In the genomic region with DNA sequence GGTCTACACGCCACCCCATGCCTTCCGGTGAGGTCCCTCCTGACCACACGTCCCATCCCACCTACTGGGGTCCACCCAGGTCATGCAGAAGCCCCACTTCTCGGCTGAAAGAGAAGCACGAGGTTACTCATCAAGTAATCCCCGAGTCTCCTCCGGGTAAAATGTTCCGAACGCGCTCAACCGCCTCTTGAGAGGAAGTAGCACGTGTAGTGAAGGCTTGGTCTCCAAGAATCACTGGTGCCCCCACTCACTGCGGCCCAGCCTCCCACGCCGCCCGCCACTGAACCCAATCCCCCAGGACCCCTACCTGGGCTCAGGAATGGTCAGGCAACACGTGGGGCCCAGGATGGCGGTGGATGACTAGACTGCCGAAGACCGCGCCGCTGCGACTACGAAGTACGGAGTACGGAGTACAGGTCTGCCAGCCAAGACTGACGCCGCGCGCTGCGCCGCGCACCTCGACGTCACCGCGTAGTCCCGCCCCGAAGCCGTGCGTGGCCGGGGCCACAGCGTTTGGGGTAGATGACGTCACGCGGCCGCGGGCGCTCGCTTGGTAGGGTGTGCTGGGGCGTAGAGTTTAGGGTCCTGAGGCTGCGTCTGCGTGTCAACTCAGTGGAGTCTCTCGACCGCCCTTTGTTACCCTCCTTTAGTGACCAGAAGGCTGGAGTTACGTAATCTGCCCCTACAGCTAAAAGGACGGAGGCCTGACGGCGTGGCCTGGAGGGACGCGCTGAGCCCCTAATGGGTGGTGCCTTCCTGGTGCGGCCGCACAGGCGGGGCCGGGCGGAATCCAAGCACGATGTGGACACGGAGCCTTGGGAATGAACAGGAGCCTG, we compare ENCODE assay signal across 8 cellular contexts. TPM values are rescaled to one million over a fixed set of nuclear protein-coding genes. Genes with fewer than 3 reads are reported as not detected.
DNase-seq lines count a peak whose midpoint lies in the region; ATAC-seq and TF ChIP-seq lines count a peak whose summit lies in the region.

No MANE protein-coding gene starts in this region.

- TF ChIP-seq POLR2A in ovary (IDR thresholded peaks at IDR 0.05) (peak; percentile 99), thyroid gland (IDR thresholded peaks at IDR 0.05) (peak in 1 of 2 donors; percentile 91)

- peak overlapping the region; percentile 99 for H3K4me3 Mint-ChIP-seq in activated naive CD8-positive, alpha-beta T cell treated with anti-CD3 and anti-CD28 coated beads for 36 hours

- 0 to 2% (median 1%) methylated on average over 49 to 68 of the region's 68 CpGs for WGBS in ovary, 3 donors
- 3% methylated on average over 19 to 34 of the region's 68 CpGs for WGBS in thyroid gland, 2 donors

- H3K4me1 ChIP-seq in ovary (ENCODE audit: insufficient read depth) = no peaks in the 10 kb centered on the region
- H3K4me1 ChIP-seq in thyroid gland = peaks cover 11 to 54% of the 10 kb centered on the region in 2 donors

- H3K9me3 Mint-ChIP-seq in activated naive CD8-positive, alpha-beta T cell treated with anti-CD3 and anti-CD28 coated beads for 36 hours = no peaks in the 10 kb centered on the region

- H3K27me3 Mint-ChIP-seq in activated naive CD8-positive, alpha-beta T cell treated with anti-CD3 and anti-CD28 coated beads for 36 hours = peaks cover 7% of the 10 kb centered on the region

- H3K4me1 Mint-ChIP-seq in activated naive CD8-positive, alpha-beta T cell treated with anti-CD3 and anti-CD28 coated beads for 36 hours = peaks cover 57% of the 10 kb centered on the region

- H3K27me3 ChIP-seq in ovary = no peaks in the 10 kb centered on the region
- H3K27me3 ChIP-seq in thyroid gland = no peaks in the 10 kb centered on the region

- peak; percentile 82 for DNase-seq in GM04504 (ENCODE audit: low read depth)
- DNase-seq in HFF-Myc (ENCODE audit: extremely low read depth, low read depth) = peak; percentile 82
- peak; percentile 95 for DNase-seq in MV-4-11 (lab: John Stamatoyannopoulos, UW)
- peak; percentile 98 for DNase-seq in activated naive CD8-positive, alpha-beta T cell treated with anti-CD3 and anti-CD28 coated beads for 36 hours
- DNase-seq in Right ventricle myocardium inferior (ENCODE audit: missing footprints) = peak; percentile 98
- peak; percentile 92 to 97 (median 96) for DNase-seq in ovary
- peak; percentile 91 for DNase-seq in thyroid gland

- peak overlapping the region; percentile 100 for H3K27ac Mint-ChIP-seq in activated naive CD8-positive, alpha-beta T cell treated with anti-CD3 and anti-CD28 coated beads for 36 hours

- H3K27ac ChIP-seq in ovary (peak overlapping the region; percentile 78 to 95), thyroid gland (peak overlapping the region; percentile 88 to 92 (median 91))

- TF ChIP-seq CTCF in HFF-Myc (IDR thresholded peaks at IDR 0.05; ENCODE audit: low read depth, low read length, missing control alignments) (no peak), ovary (IDR thresholded peaks at IDR 0.05) (peak in 2 of 3 donors; percentile 5 to 25), thyroid gland (IDR thresholded peaks at IDR 0.05) (peak in 1 of 6 experiments; percentile 7)

- H3K36me3 Mint-ChIP-seq in activated naive CD8-positive, alpha-beta T cell treated with anti-CD3 and anti-CD28 coated beads for 36 hours = peaks cover 60% of the 10 kb centered on the region

- intact Hi-C loops in Right ventricle myocardium inferior (cut with DNase I) = loop anchor here (5.0 to 10.0 kb wide), 3 partner anchors 104 to 402 kb away; a partner anchor contains a TSS
- intact Hi-C loops in ovary (cut with DNase I) = loop anchor here in 2 of 4 donors (10.0 kb wide), 3 partner anchors 102 to 382 kb away; a partner anchor contains a TSS
- intact Hi-C loops in thyroid gland (cut with DNase I) = no loop called here

- ATAC-seq in SK-N-SH treated with all-trans-retinoic acid at 6 μM for 48 hours (peak; percentile 96), Right ventricle myocardium inferior (peak; percentile 99)

- TF ChIP-seq EP300 in ovary (IDR thresholded peaks at IDR 0.05) = no peak

- H3K9me3 ChIP-seq in ovary (no peaks in the 10 kb centered on the region), thyroid gland (no peaks in the 10 kb centered on the region)

- peak overlapping the region; percentile 98 for H3K4me3 ChIP-seq in HFF-Myc (replicated peaks; ENCODE audit: low read depth, low read length)
- peak overlapping the region; percentile 49 for H3K4me3 ChIP-seq in ovary
- H3K4me3 ChIP-seq in thyroid gland (replicated peaks in 1 of 3) = peak overlapping the region; percentile 22 to 38 (median 24)

- H3K36me3 ChIP-seq in ovary (no peaks in the 10 kb centered on the region), thyroid gland (peaks cover 9 to 11% of the 10 kb centered on the region in 2 donors)

TF ChIP-seq in SK-N-SH treated with all-trans-retinoic acid at 6 μM for 48 hours, 23 proteins besides CTCF, POLR2A, EP300 and RAD21 (continues in another document):
- TF ChIP-seq ESRRG (CRISPR knock-in tag; IDR thresholded peaks at IDR 0.05) = no peak
- no peak for TF ChIP-seq OSR1 (CRISPR knock-in tag; IDR thresholded peaks at IDR 0.05)
- peak; percentile 64; the same call in 1 of the 2 replicates for TF ChIP-seq SNAI2 (CRISPR knock-in tag; IDR thresholded peaks at IDR 0.05)
- TF ChIP-seq ZNF8 (CRISPR knock-in tag; IDR thresholded peaks at IDR 0.05) = no peak; the same call in 1 of the 2 replicates
- TF ChIP-seq ZFP3 (CRISPR knock-in tag; IDR thresholded peaks at IDR 0.05) = peak; percentile 86
- TF ChIP-seq, protein P1, sequence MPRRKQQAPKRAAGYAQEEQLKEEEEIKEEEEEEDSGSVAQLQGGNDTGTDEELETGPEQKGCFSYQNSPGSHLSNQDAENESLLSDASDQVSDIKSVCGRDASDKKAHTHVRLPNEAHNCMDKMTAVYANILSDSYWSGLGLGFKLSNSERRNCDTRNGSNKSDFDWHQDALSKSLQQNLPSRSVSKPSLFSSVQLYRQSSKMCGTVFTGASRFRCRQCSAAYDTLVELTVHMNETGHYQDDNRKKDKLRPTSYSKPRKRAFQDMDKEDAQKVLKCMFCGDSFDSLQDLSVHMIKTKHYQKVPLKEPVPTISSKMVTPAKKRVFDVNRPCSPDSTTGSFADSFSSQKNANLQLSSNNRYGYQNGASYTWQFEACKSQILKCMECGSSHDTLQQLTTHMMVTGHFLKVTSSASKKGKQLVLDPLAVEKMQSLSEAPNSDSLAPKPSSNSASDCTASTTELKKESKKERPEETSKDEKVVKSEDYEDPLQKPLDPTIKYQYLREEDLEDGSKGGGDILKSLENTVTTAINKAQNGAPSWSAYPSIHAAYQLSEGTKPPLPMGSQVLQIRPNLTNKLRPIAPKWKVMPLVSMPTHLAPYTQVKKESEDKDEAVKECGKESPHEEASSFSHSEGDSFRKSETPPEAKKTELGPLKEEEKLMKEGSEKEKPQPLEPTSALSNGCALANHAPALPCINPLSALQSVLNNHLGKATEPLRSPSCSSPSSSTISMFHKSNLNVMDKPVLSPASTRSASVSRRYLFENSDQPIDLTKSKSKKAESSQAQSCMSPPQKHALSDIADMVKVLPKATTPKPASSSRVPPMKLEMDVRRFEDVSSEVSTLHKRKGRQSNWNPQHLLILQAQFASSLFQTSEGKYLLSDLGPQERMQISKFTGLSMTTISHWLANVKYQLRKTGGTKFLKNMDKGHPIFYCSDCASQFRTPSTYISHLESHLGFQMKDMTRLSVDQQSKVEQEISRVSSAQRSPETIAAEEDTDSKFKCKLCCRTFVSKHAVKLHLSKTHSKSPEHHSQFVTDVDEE (CRISPR knock-in tag; IDR thresholded peaks at IDR 0.05) = peak; percentile 83
- TF ChIP-seq ZFP30 (CRISPR knock-in tag; IDR thresholded peaks at IDR 0.05) = no peak
- TF ChIP-seq BACH2 (CRISPR knock-in tag; IDR thresholded peaks at IDR 0.05; ENCODE audit: borderline replicate concordance) = 0 out of 2 replicates have a peak, but pooled peaks have one; percentile 68
- peak; percentile 88; the same call in 1 of the 2 replicates for TF ChIP-seq GLIS3 (CRISPR knock-in tag; IDR thresholded peaks at IDR 0.05)
- TF ChIP-seq, protein P2, sequence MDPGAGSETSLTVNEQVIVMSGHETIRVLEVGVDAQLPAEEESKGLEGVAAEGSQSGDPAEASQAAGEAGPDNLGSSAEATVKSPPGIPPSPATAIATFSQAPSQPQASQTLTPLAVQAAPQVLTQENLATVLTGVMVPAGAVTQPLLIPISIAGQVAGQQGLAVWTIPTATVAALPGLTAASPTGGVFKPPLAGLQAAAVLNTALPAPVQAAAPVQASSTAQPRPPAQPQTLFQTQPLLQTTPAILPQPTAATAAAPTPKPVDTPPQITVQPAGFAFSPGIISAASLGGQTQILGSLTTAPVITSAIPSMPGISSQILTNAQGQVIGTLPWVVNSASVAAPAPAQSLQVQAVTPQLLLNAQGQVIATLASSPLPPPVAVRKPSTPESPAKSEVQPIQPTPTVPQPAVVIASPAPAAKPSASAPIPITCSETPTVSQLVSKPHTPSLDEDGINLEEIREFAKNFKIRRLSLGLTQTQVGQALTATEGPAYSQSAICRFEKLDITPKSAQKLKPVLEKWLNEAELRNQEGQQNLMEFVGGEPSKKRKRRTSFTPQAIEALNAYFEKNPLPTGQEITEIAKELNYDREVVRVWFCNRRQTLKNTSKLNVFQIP (CRISPR knock-in tag; IDR thresholded peaks at IDR 0.05; ENCODE audit: borderline replicate concordance, low read depth) = peak; percentile 16; the same call in 1 of the 2 replicates
- TF ChIP-seq PPARA (CRISPR knock-in tag; IDR thresholded peaks at IDR 0.05; ENCODE audit: borderline replicate concordance) = no peak
- no peak for TF ChIP-seq TCF4 (CRISPR knock-in tag; IDR thresholded peaks at IDR 0.05; ENCODE audit: borderline replicate concordance)
- TF ChIP-seq ZNF70 (CRISPR knock-in tag; IDR thresholded peaks at IDR 0.05) = peak; percentile 56
- peak; percentile 87; the same call in 1 of the 2 replicates for TF ChIP-seq CSDC2 (CRISPR knock-in tag; IDR thresholded peaks at IDR 0.05)
- no peak for TF ChIP-seq TOX (CRISPR knock-in tag; IDR thresholded peaks at IDR 0.05; ENCODE audit: borderline replicate concordance)
- no peak for TF ChIP-seq ISL1 (CRISPR knock-in tag; IDR thresholded peaks at IDR 0.05)
- TF ChIP-seq RARB (CRISPR knock-in tag; IDR thresholded peaks at IDR 0.05) = no peak

RNA-seq across cellular contexts. Expression of a gene that starts 7.6 kb away (rescaled TPM):
- 100 to 1,000 TPM; 302 to 306 TPM for total RNA-seq in activated naive CD8-positive, alpha-beta T cell treated with anti-CD3 and anti-CD28 coated beads for 36 hours
- total RNA-seq in Right ventricle myocardium inferior (1.9 TPM), ovary (1 to 10 TPM in 4 of 7 donors, under 1 TPM in 3; 0.48 to 2.4 (median 1.0) TPM), thyroid gland (1 to 10 TPM in 3 of 4 donors, under 1 TPM in 1; 0.78 to 3.8 (median 2.0) TPM)
- 1 to 10 TPM in 1 of 2 donors, under 1 TPM in 1; 0.64 to 1.1 TPM for polyA plus RNA-seq in ovary

RNA-seq across cellular contexts. Expression of a gene that starts 13.6 kb away (rescaled TPM):
- 10 to 100 TPM; 50.8 to 51.6 TPM for total RNA-seq in activated naive CD8-positive, alpha-beta T cell treated with anti-CD3 and anti-CD28 coated beads for 36 hours
- total RNA-seq in Right ventricle myocardium inferior (38.7 TPM), ovary (10 to 100 TPM; 16.2 to 34.6 (median 23.5) TPM), thyroid gland (10 to 100 TPM; 19.4 to 29.2 (median 24.3) TPM)
- 10 to 100 TPM; 21.2 to 23.1 TPM for polyA plus RNA-seq in ovary

Comparison
In these comparisons a context has a peak if more than half of its experiments do, and no peak if none do; other contexts are left out.
1. Peak in every context shown above with its lines: DNase-seq, ATAC-seq, H3K4me3 ChIP-seq and H3K27ac ChIP-seq.
2. H3K4me3 ChIP-seq: peak in every context shown above with its lines; median percentile 98 in HFF-Myc; 49 in ovary; 24 in thyroid gland.
3. RNA of a gene that starts 7.6 kb away (total RNA-seq): 302 to 306 TPM in activated naive CD8-positive, alpha-beta T cell treated with anti-CD3 and anti-CD28 coated beads for 36 hours; 0.78 to 3.8 TPM in thyroid gland, 1.9 TPM in Right ventricle myocardium inferior (single experiment) and 0.48 to 2.4 TPM in ovary; every median in the first group is over 10 times any median in the second.